In genomic region chr4:108681321-108681809, GRCh38 we compare ENCODE assay signal across 18 cellular contexts.
"Had no signal": no experiment of that assay in that cellular context is flagged by ENCODE, and none has a peak within 500 bp of the region (broad histone marks: within the 10 kb centered on the region; RNA-seq: fewer than 3 reads in every experiment).

No MANE protein-coding gene starts in this region.

- H3K9me3 ChIP-seq: esophagus squamous epithelium, heart left ventricle, psoas muscle, right lobe of liver, spleen, tibial artery, upper lobe of left lung, uterus had no signal

- H3K4me1 ChIP-seq: esophagus squamous epithelium, psoas muscle, spleen, tibial artery, upper lobe of left lung, uterus had no signal

- H3K4me3 ChIP-seq: esophagus squamous epithelium, heart left ventricle, psoas muscle, right lobe of liver, spleen, tibial artery, upper lobe of left lung, uterus had no signal

- H3K27ac ChIP-seq: esophagus squamous epithelium, heart left ventricle, psoas muscle, right lobe of liver, spleen, tibial artery, upper lobe of left lung, uterus had no signal

- DNase-seq: esophagus squamous epithelium; heart left ventricle; hypothalamus; kidney glomerular epithelial cell; mesendoderm; naive thymus-derived CD4-positive, alpha-beta T cell; nephron progenitor cell; psoas muscle; retina; right lobe of liver; spleen; stimulated activated CD4-positive, alpha-beta T cell treated with anti-CD3 and anti-CD28 coated beads, Interleukin-15, amount 100 ng/mL, for 24 hours; stimulated activated CD4-positive, alpha-beta T cell treated with anti-CD3 and anti-CD28 coated beads, Interleukin-1b, Interleukin-23, amount 100 ng/mL, for 48 hours; stimulated activated CD4-positive, alpha-beta T cell treated with anti-CD3 and anti-CD28 coated beads, Interleukin-4, amount 100 ng/mL, for 24 hours; tibial artery; uterus had no signal

- H3K27me3 ChIP-seq: esophagus squamous epithelium, heart left ventricle, right lobe of liver, spleen, tibial artery, upper lobe of left lung, uterus had no signal

- ATAC-seq: heart left ventricle; naive thymus-derived CD4-positive, alpha-beta T cell; psoas muscle; stimulated activated memory B cell treated with anti-CD40 and anti-IgM and Interleukin-4, amounts not matched to agents 10 μg/mL and 1 μg/mL and 100 μg/mL, for 72 hours had no signal

- H3K36me3 ChIP-seq: right lobe of liver, tibial artery, upper lobe of left lung, uterus had no signal
